Comparison of ENCODE assay signal across 32 cellular contexts in the genomic region with DNA sequence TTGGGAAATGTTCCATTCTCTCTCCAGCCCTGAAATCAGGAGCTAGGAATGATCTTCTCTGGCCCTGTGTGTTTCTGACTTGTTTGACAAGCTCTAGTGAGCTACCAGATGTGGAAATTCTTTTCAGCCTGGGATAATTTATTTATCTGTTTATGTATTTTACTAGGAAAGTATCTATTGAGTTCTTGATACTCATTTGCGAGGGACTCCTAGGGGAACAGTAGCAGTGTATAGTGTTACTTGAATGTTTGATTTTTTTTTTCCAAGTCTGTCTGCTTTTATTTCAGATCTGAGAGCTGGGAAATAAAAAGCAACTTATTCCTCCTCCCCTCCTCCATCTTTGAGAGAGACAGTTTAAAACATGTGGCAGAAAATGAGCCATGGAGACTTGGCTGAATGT.
"Had no signal": no experiment of that assay in that cellular context is flagged by ENCODE, and none has a peak within 500 bp of the region (broad histone marks: within the 10 kb centered on the region; RNA-seq: fewer than 3 reads in every experiment).

No MANE protein-coding gene starts in this region.

- H3K36me3 ChIP-seq: MG63, SJSA1 had no signal

- ATAC-seq: Panc1 had no signal

- H3K27ac ChIP-seq: PC-9, RWPE1, SJSA1 had no signal

- H3K27me3 ChIP-seq: MG63, SJSA1 had no signal

- DNase-seq: Kasumi-1, KG1, MG63, NCI-H1048, NCI-H1092 treated with DMSO at 0.1 percent for 48 hours, NCI-H1105 treated with DMSO at 0.1 percent for 48 hours, NCI-H1417, NCI-H1436, NCI-H146, NCI-H1694, NCI-H187, NCI-H1930, NCI-H2029 treated with DMSO at 0.1 percent for 48 hours, NCI-H2081 treated with DMSO at 0.1 percent for 48 hours, NCI-H2107, NCI-H2171, NCI-H226, NCI-H446 treated with DMSO at 0.1 percent for 48 hours, NCI-H510A, NCI-H524, NCI-H526, NCI-H69, NCI-H774, PC-9, Right ventricle myocardium superior, SHP77 treated with DMSO at 0.1 percent for 48 hours, SK-N-SH, SW 1271, T-helper 1 cell had no signal

- H3K4me3 ChIP-seq: MG63, PC-9, SJSA1 had no signal

- H3K9me3 ChIP-seq: MG63, SJSA1 had no signal
